10 cellular contexts compared by ENCODE assay signal in genomic region chr2:231640646-231641111, GRCh38. TPM values are rescaled to one million over a fixed set of nuclear protein-coding genes. Genes with fewer than 3 reads are reported as not detected.
DNase-seq lines count a peak whose midpoint lies in the region; ATAC-seq and TF ChIP-seq lines count a peak whose summit lies in the region.
"Had no signal": no experiment of that assay in that cellular context is flagged by ENCODE, and none has a peak within 500 bp of the region (broad histone marks: within the 10 kb centered on the region; RNA-seq: fewer than 3 reads in every experiment).

No MANE protein-coding gene starts in this region.

- WGBS in upper lobe of left lung, 2 donors, result 29 to 30% methylated on average over 5 to 11 of the region's 11 CpGs

- H3K9me3 ChIP-seq in lower lobe of right lung, result no peaks in the 10 kb centered on the region
- no peaks in the 10 kb centered on the region for H3K9me3 ChIP-seq in upper lobe of left lung

- intact Hi-C loops in lower lobe of right lung (cut with DNase I), result no loop called here

- peak; percentile 74 to 82 for ATAC-seq in lower lobe of right lung
- ATAC-seq in upper lobe of left lung (ENCODE audit: low FRiP score in 2 of 2), result peak; percentile 30 to 68

- H3K4me1 ChIP-seq in lower lobe of right lung (peaks cover 46% of the 10 kb centered on the region), upper lobe of left lung (peaks cover 32 to 45% (median 38%) of the 10 kb centered on the region in 4 donors)

- TF ChIP-seq CTCF in lower lobe of right lung (IDR thresholded peaks at IDR 0.05) (no peak), upper lobe of left lung (IDR thresholded peaks at IDR 0.05) (peak in 2 of 6 experiments; percentile 21 to 37)

- H3K27ac ChIP-seq in caudate nucleus (ENCODE audit: low read depth, low read length) (peak overlapping the region; percentile 77), lower lobe of right lung (peak overlapping the region; percentile 84), upper lobe of left lung (peak overlapping the region; percentile 83 to 90 (median 84))

- H3K36me3 ChIP-seq in lower lobe of right lung, result no peaks in the 10 kb centered on the region
- H3K36me3 ChIP-seq in upper lobe of left lung, result no peaks in the 10 kb centered on the region

- no peaks in the 10 kb centered on the region for H3K27me3 ChIP-seq in lower lobe of right lung (ENCODE audit: low read depth)
- H3K27me3 ChIP-seq in upper lobe of left lung, result no peaks in the 10 kb centered on the region

- DNase-seq in SIG-M5 treated with dmso at 0.1 percent for 504 hours (lab: John Stamatoyannopoulos, UW; ENCODE audit: unreplicated experiment), result peak; percentile 33
- no peak for DNase-seq in SIG-M5 (lab: John Stamatoyannopoulos, UW)
- DNase-seq in caudate nucleus (lab: John Stamatoyannopoulos, UW), result peak in 7 of 61 donors; percentile 5 to 46 (median 11)
- DNase-seq in lower lobe of right lung, result peak; percentile 72
- DNase-seq in upper lobe of left lung, result peak; percentile 72 to 85
- no peak for DNase-seq in NCI-H2196 (lab: John Stamatoyannopoulos, UW; ENCODE audit: unreplicated experiment)
- no peak for DNase-seq in activated CD4-positive, alpha-beta T cell treated with anti-CD3 and anti-CD28 coated beads, Interleukin-2, amount 50 U/mL, for 48 hours
- DNase-seq in dedifferentiated amniotic fluid mesenchymal stem cell (ENCODE audit: extremely low spot score), result no peak
- DNase-seq: amniotic stem cell, NCI-H524 had no signal

- H3K4me3 ChIP-seq in lower lobe of right lung (no peak overlapping the region), upper lobe of left lung (no peak overlapping the region)

- peak in 1 of 4 donors; percentile 44 for TF ChIP-seq POLR2A in upper lobe of left lung (IDR thresholded peaks at IDR 0.05)

- peak in 1 of 4 donors; percentile 57 for TF ChIP-seq EP300 in upper lobe of left lung (IDR thresholded peaks at IDR 0.05)

RNA-seq across cellular contexts. Expression of gene TEX44, which starts 48.0 kb away (rescaled TPM):
- total RNA-seq in lower lobe of right lung (not detected), upper lobe of left lung (not detected)

Comparison
In these comparisons a context has a peak if more than half of its experiments do, and no peak if none do; other contexts are left out.
1. DNase-seq: peak in SIG-M5 treated with dmso at 0.1 percent for 504 hours (single experiment), lower lobe of right lung (single experiment) and upper lobe of left lung (2 of 2); none in SIG-M5 (single experiment), NCI-H2196 (single experiment), activated CD4-positive, alpha-beta T cell treated with anti-CD3 and anti-CD28 coated beads, Interleukin-2, amount 50 U/mL, for 48 hours (0 of 2) and dedifferentiated amniotic fluid mesenchymal stem cell (single experiment).
2. Peak in every context shown above with its lines, with median percentiles within 50 percentile points of each other: H3K27ac ChIP-seq.